In the genomic region with DNA sequence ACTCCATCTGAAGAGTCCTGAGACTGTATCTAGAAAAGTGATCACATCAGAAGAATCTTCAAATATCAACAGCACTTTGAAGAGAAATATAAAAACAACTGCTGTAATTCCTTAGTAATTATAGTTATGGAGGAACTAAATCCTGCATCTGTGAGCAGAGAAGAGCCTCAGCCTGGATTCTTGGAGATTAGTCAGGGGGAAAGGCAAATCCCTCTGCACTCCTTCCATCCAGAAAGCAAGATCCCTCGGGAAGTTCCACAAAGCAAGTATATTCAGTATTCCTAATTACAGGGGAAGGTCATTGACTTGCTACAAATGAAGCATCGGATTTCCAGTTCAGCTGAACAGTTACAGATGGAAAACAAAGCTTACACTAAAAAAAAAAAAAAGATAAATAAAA, we compare ENCODE assay signal across 28 cellular contexts.
"Had no signal": no experiment of that assay in that cellular context is flagged by ENCODE, and none has a peak within 500 bp of the region (broad histone marks: within the 10 kb centered on the region; RNA-seq: fewer than 3 reads in every experiment).

No MANE protein-coding gene starts in this region.

- H3K36me3 ChIP-seq: esophagus muscularis mucosa, gastrocnemius medialis, heart left ventricle had no signal

- H3K27me3 ChIP-seq: body of pancreas, esophagus muscularis mucosa, foreskin keratinocyte, gastrocnemius medialis had no signal

- H3K4me1 Mint-ChIP-seq: activated T-helper 17 cell treated with anti-CD3 and anti-CD28 coated beads, Interleukin-2, amount 50 U/mL, for 72 hours; WTC11 had no signal

- H3K27ac ChIP-seq: body of pancreas, esophagus muscularis mucosa, foreskin keratinocyte, gastrocnemius medialis, heart left ventricle had no signal

- H3K27ac Mint-ChIP-seq: activated CD4-positive, alpha-beta memory T cell treated with anti-CD3 and anti-CD28 coated beads for 36 hours; activated naive CD8-positive, alpha-beta T cell; activated T-helper 17 cell treated with anti-CD3 and anti-CD28 coated beads, Interleukin-2, amount 50 U/mL, for 72 hours; effector memory CD8-positive, alpha-beta T cell; WTC11 had no signal

- DNase-seq: activated CD4-positive, alpha-beta memory T cell treated with anti-CD3 and anti-CD28 coated beads for 36 hours; activated CD4-positive, alpha-beta T cell treated with anti-CD3 and anti-CD28 coated beads for 1 hour; activated CD4-positive, alpha-beta T cell treated with anti-CD3 and anti-CD28 coated beads for 4 hours; activated CD8-positive, alpha-beta memory T cell treated with anti-CD3 and anti-CD28 coated beads, Interleukin-2, amount 50 U/mL, for 48 hours; activated effector memory CD4-positive, alpha-beta T cell treated with Interleukin-2 at 50 U/mL for 16 hours; activated gamma-delta T cell treated with Interleukin-2 at 50 U/mL for 16 hours; activated naive CD4-positive, alpha-beta T cell treated with anti-CD3 and anti-CD28 coated beads, Interleukin-2, amount 50 U/mL, for 16 hours; activated naive CD4-positive, alpha-beta T cell treated with Interleukin-2 at 50 U/mL for 16 hours; activated T-cell treated with anti-CD3 and anti-CD28 coated beads for 4 hours; activated T-cell treated with anti-CD3 and anti-CD28 coated beads, Interleukin-2, amount 50 U/mL, for 4 hours; amygdala; aorta; body of pancreas; caudate nucleus; cortex of kidney; dermis blood vessel endothelial cell; effector CD4-positive, alpha-beta T cell; effector memory CD8-positive, alpha-beta T cell; erythroblast; foreskin keratinocyte; gastrocnemius medialis; glutamatergic neuron; heart left ventricle; T-helper 2 cell had no signal

- H3K9me3 ChIP-seq: body of pancreas, gastrocnemius medialis had no signal

- H3K36me3 Mint-ChIP-seq: activated CD4-positive, alpha-beta memory T cell treated with anti-CD3 and anti-CD28 coated beads for 36 hours; activated naive CD8-positive, alpha-beta T cell; WTC11 had no signal

- H3K9me3 Mint-ChIP-seq: activated CD4-positive, alpha-beta memory T cell treated with anti-CD3 and anti-CD28 coated beads for 36 hours; activated T-cell treated with anti-CD3 and anti-CD28 coated beads, Interleukin-2, amount 50 U/mL, for 4 hours; activated T-helper 17 cell treated with anti-CD3 and anti-CD28 coated beads, Interleukin-2, amount 50 U/mL, for 72 hours had no signal

- H3K4me3 ChIP-seq: body of pancreas, esophagus muscularis mucosa, gastrocnemius medialis, heart left ventricle had no signal

- H3K4me3 Mint-ChIP-seq: activated CD4-positive, alpha-beta memory T cell treated with anti-CD3 and anti-CD28 coated beads for 36 hours; activated naive CD8-positive, alpha-beta T cell; activated T-cell treated with anti-CD3 and anti-CD28 coated beads, Interleukin-2, amount 50 U/mL, for 4 hours; activated T-helper 17 cell treated with anti-CD3 and anti-CD28 coated beads, Interleukin-2, amount 50 U/mL, for 72 hours; effector memory CD8-positive, alpha-beta T cell; WTC11 had no signal

- H3K4me1 ChIP-seq: body of pancreas, esophagus muscularis mucosa, foreskin keratinocyte, gastrocnemius medialis, heart left ventricle had no signal
